In genomic region chr2:191866195-191866594, GRCh38 we compare ENCODE assay signal across 13 cellular contexts. TPM values are rescaled to one million over a fixed set of nuclear protein-coding genes. Genes with fewer than 3 reads are reported as not detected.
A peak's percentile ranks its signal among the peaks of the same experiment; 100 is the strongest.
DNase-seq lines count a peak whose midpoint lies in the region; ATAC-seq, FAIRE-seq and TF ChIP-seq lines count a peak whose summit lies in the region.
"Had no signal": no experiment of that assay in that cellular context is flagged by ENCODE, and none has a peak within 500 bp of the region (broad histone marks: within the 10 kb centered on the region; RNA-seq: fewer than 3 reads in every experiment).

No MANE protein-coding gene starts in this region.

- H3K9me3 Mint-ChIP-seq in Calu3 (ENCODE audit: low read depth, unreplicated experiment), result peaks cover 6% of the 10 kb centered on the region

- CTCF ChIA-PET in Calu3 (lab: Charles Lee) (no interaction called here), K562 (lab: Yijun Ruan, JAX; ENCODE audit: low intra/inter-chr PET ratio) (no interaction called here)

- H3K4me1 ChIP-seq in K562 (replicated peaks in 1 of 2; ENCODE audit: control insufficient read depth in 2 of 2, insufficient read depth in 2 of 2, low read length in 2 of 2) (peaks cover 5 to 33% of the 10 kb centered on the region in 2 experiments; a peak in 3 of 5 replicates), left lung (peaks cover 24% of the 10 kb centered on the region in 2 donors), sigmoid colon (peaks cover 0 to 67% (median 59%) of the 10 kb centered on the region in 4 donors)

- H3K27ac ChIP-seq in K562 (ENCODE audit: extremely low read depth, low read depth, low read length) (peak overlapping the region; percentile 77), left lung (peak overlapping the region; percentile 68 to 82), sigmoid colon (peak overlapping the region; percentile 74 to 88 (median 82))

- peak overlapping the region in 1 of 2 experiments; percentile 54; a peak in 1 of 4 replicates for H3K9ac ChIP-seq in K562 (ENCODE audit: insufficient read depth in 1 of 2, low read depth in 2 of 2, low read length in 2 of 2)

- H3K27me3 Mint-ChIP-seq in Calu3 (ENCODE audit: unreplicated experiment), result no peaks in the 10 kb centered on the region

- H3K4me2 ChIP-seq in K562 (ENCODE audit: insufficient read depth, low read length), result no peak overlapping the region

- H3K4me3 ChIP-seq in K562 (no peak overlapping the region), left lung (no peak overlapping the region), sigmoid colon (no peak overlapping the region)

- H3K79me2 ChIP-seq in K562 (ENCODE audit: control insufficient read depth, insufficient read depth, low read length), result peaks cover 28% of the 10 kb centered on the region; the same call in 2 of the 3 replicates

- H2AFZ ChIP-seq in K562 (ENCODE audit: low read depth, low read length), result peak overlapping the region; percentile 82; the same call in 1 of the 2 replicates

- H3K9me1 ChIP-seq in K562 (ENCODE audit: control insufficient read depth, insufficient read depth, low read length), result no peaks in the 10 kb centered on the region

- POLR2A ChIA-PET in K562 (lab: Yijun Ruan, JAX), result no interaction called here

- DNase-seq in Calu3, result no peak
- no peak for DNase-seq in K562 (ENCODE audit: extremely low read depth in 1 of 4, low spot score in 3 of 4)
- DNase-seq in left lung, result no peak
- no peak for DNase-seq in sigmoid colon
- DNase-seq in DMS53 treated with DMSO at 0.1 percent for 48 hours (lab: John Stamatoyannopoulos, UW; ENCODE audit: unreplicated experiment), result no peak
- DNase-seq in pons (ENCODE audit: low spot score), result no peak
- DNase-seq: activated CD8-positive, alpha-beta memory T cell treated with anti-CD3 and anti-CD28 coated beads for 24 hours; NCI-H1694 treated with DMSO at 0.1 percent for 48 hours; T-helper 9 cell had no signal

- TF ChIP-seq CTCF in Calu3 (IDR thresholded peaks at IDR 0.05; ENCODE audit: unreplicated experiment), result no peak
- no peak for TF ChIP-seq CTCF in K562 (IDR thresholded peaks at IDR 0.05 in 2 of 3, conservative IDR thresholded peaks at IDR 0.05 in 1 of 3; ENCODE audit: insufficient read depth in 2 of 3, low read depth in 1 of 3, low read length in 3 of 3)
- no peak for TF ChIP-seq CTCF in left lung (IDR thresholded peaks at IDR 0.05)
- TF ChIP-seq CTCF in sigmoid colon (IDR thresholded peaks at IDR 0.05), result no peak

- H3K27ac Mint-ChIP-seq in Calu3 (ENCODE audit: unreplicated experiment), result peak overlapping the region; percentile 87
- H3K27ac Mint-ChIP-seq: activated naive CD8-positive, alpha-beta T cell had no signal

- FAIRE-seq in K562 (lab: Jason Lieb, UNC), result no peak

- ATAC-seq in K562, result no peak
- ATAC-seq in left lung, result no peak
- ATAC-seq in HG03469 (IDR thresholded peaks at IDR 0.05; ENCODE audit: unreplicated experiment), result no peak
- ATAC-seq in GM18861 (IDR thresholded peaks at IDR 0.05; ENCODE audit: unreplicated experiment), result no peak

- intact Hi-C loops in Calu3 (cut with micrococcal nuclease; ENCODE audit: unreplicated experiment) (loop anchor here (5.0 kb wide), 2 partner anchors 54 to 309 kb away; no protein-coding TSS in a partner anchor), K562 (cut with micrococcal nuclease) (loop anchor here (2.0 to 10.0 kb wide), 4 partner anchors 29 to 159 kb away; no protein-coding TSS in a partner anchor), left lung (cut with DNase I) (no loop called here), sigmoid colon (cut with DNase I) (no loop called here)

- no peaks in the 10 kb centered on the region for H3K27me3 ChIP-seq in K562 (ENCODE audit: control insufficient read depth in 2 of 2, insufficient read depth in 2 of 2, low read length in 2 of 2)
- H3K27me3 ChIP-seq in left lung, result no peaks in the 10 kb centered on the region
- no peaks in the 10 kb centered on the region for H3K27me3 ChIP-seq in sigmoid colon

- no peaks in the 10 kb centered on the region for H3K9me3 ChIP-seq in K562 (replicated peaks; ENCODE audit: control insufficient read depth, insufficient read depth, low read depth, low read length)
- H3K9me3 ChIP-seq in left lung, result no peaks in the 10 kb centered on the region
- no peaks in the 10 kb centered on the region for H3K9me3 ChIP-seq in sigmoid colon

- in situ Hi-C loops in K562 (cut with MboI), result no loop called here

- no peak for TF ChIP-seq POLR2A in K562 (conservative IDR thresholded peaks at IDR 0.05)
- TF ChIP-seq POLR2A in sigmoid colon (IDR thresholded peaks at IDR 0.05), result no peak

- 68% methylated on average over 4 of the region's 5 CpGs for WGBS in K562 (ENCODE audit: insufficient coverage, low coverage, missing lambda C conversion rate)
- WGBS in sigmoid colon, 2 donors, result 87 to 90% methylated on average over 5 of the region's 5 CpGs

- peak overlapping the region; percentile 21 for H3K4me3 Mint-ChIP-seq in Calu3 (ENCODE audit: low read depth, unreplicated experiment)
- H3K4me3 Mint-ChIP-seq: activated naive CD8-positive, alpha-beta T cell had no signal

- BruUV-seq in Calu3 (replicated peaks; lab: Mats Ljungman, UMichigan), result no TSS peak
- no TSS peak for BruUV-seq in K562 (replicated peaks; lab: Mats Ljungman, UMichigan)

- TF ChIP-seq EP300 in K562 (IDR thresholded peaks at IDR 0.05; ENCODE audit: low read length), result no peak
- no peak for TF ChIP-seq EP300 in sigmoid colon (IDR thresholded peaks at IDR 0.05)

- H3K36me3 ChIP-seq in K562 (ENCODE audit: control insufficient read depth, insufficient read depth, low read length), result peaks cover 11% of the 10 kb centered on the region; the same call in 2 of the 3 replicates
- H3K36me3 ChIP-seq in left lung, result no peaks in the 10 kb centered on the region
- H3K36me3 ChIP-seq in sigmoid colon, result no peaks in the 10 kb centered on the region

- H4K20me1 ChIP-seq in K562 (replicated peaks; ENCODE audit: control insufficient read depth, insufficient read depth, low read length), result no peaks in the 10 kb centered on the region

- TF ChIP-seq RAD21 in K562 (CRISPR knock-in tag; conservative IDR thresholded peaks at IDR 0.05 in 1 of 2, IDR thresholded peaks at IDR 0.05 in 1 of 2), result no peak

- no peaks in the 10 kb centered on the region for H3K36me3 Mint-ChIP-seq in Calu3 (ENCODE audit: insufficient read depth, unreplicated experiment)
- H3K36me3 Mint-ChIP-seq: activated naive CD8-positive, alpha-beta T cell had no signal

- H3K4me1 Mint-ChIP-seq in Calu3 (ENCODE audit: low read depth, unreplicated experiment), result peaks cover 51% of the 10 kb centered on the region

TF ChIP-seq in K562, 482 proteins besides CTCF, POLR2A, EP300 and RAD21:
- TF ChIP-seq E2F1 (CRISPR knock-in tag; IDR thresholded peaks at IDR 0.05) (no peak), NFIX (CRISPR knock-in tag; IDR thresholded peaks at IDR 0.05; ENCODE audit: low read depth) (no peak), HNRNPLL (IDR thresholded peaks at IDR 0.05; ENCODE audit: low read depth, low read length, poor library complexity, severe bottlenecking) (no peak), MAZ (CRISPR knock-in tag; conservative IDR thresholded peaks at IDR 0.05 in 1 of 2, IDR thresholded peaks at IDR 0.05 in 1 of 2) (no peak), BRD4 (IDR thresholded peaks at IDR 0.05) (no peak)

RNA-seq across cellular contexts. Expression of gene CAVIN2, which starts 19.3 kb away (rescaled TPM):
- total RNA-seq in Calu3 (2022) (not detected in 2 replicates), K562 (2014; rRNA removed) (65.1 and 71.8 TPM in 2 replicates), K562 (2014; rRNA removed; fragmentation: Illumina TruSeq; extraction: Trizol) (81.0 and 86.4 TPM in 2 replicates), K562 (2015; rRNA removed; fragmentation: Illumina TruSeq; extraction: Trizol) (87.7 and 92.4 TPM in 2 replicates), K562 (2021) (70.5 and 74.6 TPM in 2 replicates), left lung (10 to 100 TPM; 73.6 to 76.9 TPM), sigmoid colon (100 to 1,000 TPM; 138 to 201 (median 190) TPM)
- total RNA-seq in K562 (2011; cell fraction: chromatin; rRNA removed; ENCODE audit: low replicate concordance), result 11.7 and 16.8 TPM in 2 replicates
- 12.2 and 13.9 TPM in 2 replicates for total RNA-seq in K562 (2011; cell fraction: nucleolus; rRNA removed)
- 12.6 and 12.7 TPM in 2 replicates for total RNA-seq in K562 (2011; cell fraction: nucleoplasm; rRNA removed)
- polyA plus RNA-seq in K562 (2011; rRNA removed) (29.3 and 43.5 TPM in 2 replicates), K562 (2014; fragmentation: Illumina TruSeq; extraction: Trizol) (66.6 and 73.8 TPM in 2 replicates), K562 (2014; fragmentation: Nextera tagmentation; extraction: Ambion mirVana) (10 to 100 TPM; 20.6 to 31.5 TPM), K562 (2014; rRNA removed) (63.4 and 69.0 TPM in 2 replicates), sigmoid colon (10 to 100 TPM in 2 of 3 donors, 1 to 10 TPM in 1; 1.4 to 15.6 (median 14.4) TPM)
- 22.5 and 40.5 TPM in 2 replicates for polyA plus RNA-seq in K562 (2011; cell fraction: cytosol; rRNA removed)
- 14.2 and 19.0 TPM in 2 replicates for polyA plus RNA-seq in K562 (2011; cell fraction: nucleus; rRNA removed)
- 44.5 and 64.1 TPM in 2 replicates for polyA plus RNA-seq in K562 (2012)
- 31.3 and 39.1 TPM in 2 replicates for polyA minus RNA-seq in K562 (2011; rRNA and poly(A)+ RNA removed)
- 23.3 and 34.4 TPM in 2 replicates for polyA minus RNA-seq in K562 (2011; cell fraction: cytosol; rRNA and poly(A)+ RNA removed)
- polyA minus RNA-seq in K562 (2011; cell fraction: nucleus; rRNA and poly(A)+ RNA removed), result 26.5 and 38.9 TPM in 2 replicates
- polyA plus RNA-seq: neural cell had no signal

Comparison
In these comparisons a context has a peak if more than half of its experiments do, and no peak if none do; other contexts are left out.
1. RNA of gene CAVIN2, which starts 19.3 kb away (total RNA-seq): 138 to 201 TPM in sigmoid colon, 11.7 to 92.4 TPM in K562 and 73.6 to 76.9 TPM in left lung; not detected in Calu3; every median in the first group is over 10 times any median in the second.
2. intact Hi-C loops: an anchor here in Calu3 (5.0 kb wide) and K562 (2.0 to 10.0 kb wide); none called in left lung and sigmoid colon.
3. Peak in every context shown above with its lines, with median percentiles within 50 percentile points of each other: H3K27ac ChIP-seq.